ENCODE assay signal across 20 cellular contexts in the genomic region with DNA sequence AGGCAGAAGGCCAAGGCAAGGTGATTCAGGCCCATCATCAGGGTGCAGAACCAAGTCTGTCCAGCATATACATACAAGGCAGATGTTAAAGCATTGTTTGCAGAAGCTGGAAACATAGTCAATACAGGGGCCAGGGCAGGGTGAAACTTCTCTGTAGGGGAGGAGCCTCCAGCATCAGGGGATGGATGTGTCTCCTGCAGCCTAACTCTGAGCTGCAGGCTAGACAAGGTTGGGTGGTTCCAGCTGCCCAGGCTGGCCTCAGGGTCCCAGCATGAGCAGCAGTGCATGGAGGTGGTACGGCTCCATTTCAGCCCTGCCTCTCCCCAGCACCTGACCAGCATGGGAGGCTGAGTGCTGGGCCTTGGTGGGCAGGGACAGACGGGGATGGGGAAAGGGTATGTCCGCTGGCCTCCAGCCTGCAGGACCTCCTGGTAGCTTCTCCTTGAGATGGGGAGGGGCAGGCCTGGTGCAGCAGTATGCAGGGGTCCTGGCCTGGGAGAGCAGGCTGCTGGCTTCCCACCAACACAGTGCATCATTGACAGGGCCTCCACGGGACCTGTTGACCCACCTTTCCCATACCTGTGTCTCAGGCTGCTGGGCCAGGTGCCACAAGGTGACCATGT. TPM values are rescaled to one million over a fixed set of nuclear protein-coding genes. Genes with fewer than 3 reads are reported as not detected.
A peak's percentile ranks its signal among the peaks of the same experiment; 100 is the strongest.
DNase-seq lines count a peak whose midpoint lies in the region; ATAC-seq and TF ChIP-seq lines count a peak whose summit lies in the region.
"Had no signal": no experiment of that assay in that cellular context is flagged by ENCODE, and none has a peak within 500 bp of the region (broad histone marks: within the 10 kb centered on the region; RNA-seq: fewer than 3 reads in every experiment).

No MANE protein-coding gene starts in this region.

- no peak overlapping the region for H3K27ac ChIP-seq in DND-41 (ENCODE audit: low read length)
- no peak overlapping the region for H3K27ac ChIP-seq in transverse colon
- H3K27ac ChIP-seq: RWPE1, SJSA1 had no signal

- H3K9me3 ChIP-seq in DND-41 (ENCODE audit: insufficient read depth, low read length, severe bottlenecking) (no peaks in the 10 kb centered on the region), transverse colon (no peaks in the 10 kb centered on the region)
- H3K9me3 ChIP-seq: BE2C, SJSA1 had no signal

- H3K79me2 ChIP-seq in DND-41 (ENCODE audit: insufficient read depth, low read length): no peaks in the 10 kb centered on the region

- 83% methylated on average over 2 of the region's 4 CpGs; no CpG with 5 or more reads in 1 of the 2 donors for WGBS in transverse colon (ENCODE audit: low coverage in 1 of 2), 2 donors
- 92 to 100% methylated on average over 4 of the region's 4 CpGs for WGBS in lower leg skin, 2 donors

- no peaks in the 10 kb centered on the region for H4K20me1 ChIP-seq in DND-41 (ENCODE audit: insufficient read depth, low read length)

- ATAC-seq in DND-41 (ENCODE audit: insufficient read depth, low read depth): 0 out of 3 replicates have a peak, but pooled peaks have one; percentile 22
- peak; percentile 72 for ATAC-seq in GM18511 (IDR thresholded peaks at IDR 0.05; ENCODE audit: unreplicated experiment)
- no peak for ATAC-seq in HG02571 (IDR thresholded peaks at IDR 0.05; ENCODE audit: unreplicated experiment)

- H3K27me3 ChIP-seq in DND-41 (ENCODE audit: insufficient read depth, low read length, poor library complexity) (no peaks in the 10 kb centered on the region), transverse colon (no peaks in the 10 kb centered on the region)
- H3K27me3 ChIP-seq: BE2C had no signal

- H3K4me2 ChIP-seq in DND-41 (ENCODE audit: insufficient read depth, low read length): no peak overlapping the region

- TF ChIP-seq POLR2A in transverse colon (IDR thresholded peaks at IDR 0.05): no peak
- no peak for TF ChIP-seq POLR2A in lower leg skin (IDR thresholded peaks at IDR 0.05)

- H3K36me3 ChIP-seq in DND-41 (ENCODE audit: insufficient read depth, low read length): no peaks in the 10 kb centered on the region
- no peaks in the 10 kb centered on the region for H3K36me3 ChIP-seq in transverse colon
- H3K36me3 ChIP-seq: BE2C, SJSA1 had no signal

- no peak overlapping the region for H3K4me3 ChIP-seq in DND-41 (ENCODE audit: low read depth in 1 of 2, low read length in 2 of 2)
- H3K4me3 ChIP-seq in transverse colon: no peak overlapping the region
- no peak overlapping the region for H3K4me3 ChIP-seq in lower leg skin (ENCODE audit: low read depth, poor library complexity, severe bottlenecking)
- H3K4me3 ChIP-seq: SJSA1 had no signal

- in situ Hi-C loops in transverse colon (cut with MboI; ENCODE audit: low pct_ligation_motif_present in 1 of 4, low pct_unique_long_range_greater_than_20kb in 1 of 4, low sequenced_read_pairs in 3 of 4): loop anchor here in 3 of 4 donors (25.0 kb wide), 1 partner anchor 532 kb away; a partner anchor contains a TSS

- H3K4me1 ChIP-seq in DND-41 (ENCODE audit: insufficient read depth, low read length) (no peaks in the 10 kb centered on the region), transverse colon (no peaks in the 10 kb centered on the region)
- H3K4me1 ChIP-seq: BE2C, SJSA1 had no signal

- no peak for DNase-seq in DND-41
- DNase-seq in NAMALWA (ENCODE audit: low spot score): peak; percentile 65
- peak; percentile 40 for DNase-seq in germinal center (ENCODE audit: low spot score)
- no peak for DNase-seq in transverse colon
- DNase-seq in lower leg skin (ENCODE audit: low spot score in 2 of 2): no peak
- DNase-seq: BE2C, DMS 273 treated with DMSO at 0.1 percent for 48 hours, GOT3, HFFc6, KBM-7, NCI-H1092, NCI-H2107, NCI-H345, NCI-H526 treated with DMSO at 0.1 percent for 48 hours, OCI-M1, SW 1271 had no signal

- H3K9ac ChIP-seq in DND-41 (ENCODE audit: low read depth, low read length): no peak overlapping the region

- no peak for TF ChIP-seq EP300 in transverse colon (IDR thresholded peaks at IDR 0.05; ENCODE audit: low read depth)

- TF ChIP-seq CTCF in DND-41 (IDR thresholded peaks at IDR 0.05; ENCODE audit: borderline replicate concordance, extremely low read depth, low read length, poor library complexity, severe bottlenecking) (no peak), transverse colon (IDR thresholded peaks at IDR 0.05) (no peak), lower leg skin (IDR thresholded peaks at IDR 0.05) (no peak)

- no peak overlapping the region for H2AFZ ChIP-seq in DND-41 (ENCODE audit: low read depth, low read length)

- intact Hi-C loops in transverse colon (cut with DNase I; ENCODE audit: low total_unique reads): no loop called here
- intact Hi-C loops in lower leg skin (cut with DNase I; ENCODE audit: low total_unique reads): no loop called here

RNA-seq across cellular contexts. Expression of a gene that starts 7.4 kb away (rescaled TPM):
- total RNA-seq in transverse colon (100 to 1,000 TPM in 3 of 4 donors, 10 to 100 TPM in 1; 83.4 to 140 (median 105) TPM), lower leg skin (10 to 100 TPM; 46.0 to 62.3 (median 58.1) TPM)

RNA-seq across cellular contexts. Expression of a gene that starts 30.2 kb away (rescaled TPM):
- total RNA-seq in transverse colon: 1 to 10 TPM; 1.1 to 5.2 (median 2.0) TPM
- 1 to 10 TPM in 3 of 4 donors, under 1 TPM in 1; 0.89 to 2.0 (median 1.7) TPM for total RNA-seq in lower leg skin

RNA-seq across cellular contexts. Expression of a gene that starts 38.6 kb away (rescaled TPM):
- total RNA-seq in transverse colon (10 to 100 TPM in 3 of 4 donors, 1 to 10 TPM in 1; 6.4 to 25.1 (median 15.2) TPM), lower leg skin (10 to 100 TPM; 23.8 to 71.6 (median 35.1) TPM)
- total RNA-seq: HFFc6, SJSA1 had no signal

Comparison
In these comparisons a context has a peak if more than half of its experiments do, and no peak if none do; other contexts are left out.
1. DNase-seq: peak in NAMALWA (single experiment) and germinal center (single experiment); none in DND-41 (single experiment), transverse colon (single experiment) and lower leg skin (0 of 2).